Comparison of ENCODE assay signal across 13 cellular contexts in genomic region chr6:10964684-10965083, GRCh38.
DNase-seq lines count a peak whose midpoint lies in the region; ATAC-seq, FAIRE-seq and TF ChIP-seq lines count a peak whose summit lies in the region.
"Had no signal": no experiment of that assay in that cellular context is flagged by ENCODE, and none has a peak within 500 bp of the region (broad histone marks: within the 10 kb centered on the region; RNA-seq: fewer than 3 reads in every experiment).

No MANE protein-coding gene starts in this region.

- in situ Hi-C loops in HepG2 (cut with HindIII; ENCODE audit: extremely low pct_ligation_motif_present, low pct_unique_long_range_greater_than_20kb): no loop called here

- no peak for TF ChIP-seq EP300 in HepG2 (IDR thresholded peaks at IDR 0.05; ENCODE audit: low read depth in 2 of 2, low read length in 2 of 2)
- no peak for TF ChIP-seq EP300 in HepG2 (CRISPR knock-in tag; IDR thresholded peaks at IDR 0.05; ENCODE audit: borderline replicate concordance)

- H3K36me3 ChIP-seq in HepG2 (replicated peaks in 1 of 2; ENCODE audit: control insufficient read depth in 1 of 2, insufficient read depth in 2 of 2, low read length in 2 of 2): no peaks in the 10 kb centered on the region

- H3K9me3 Mint-ChIP-seq in stimulated activated memory B cell treated with anti-CD40 and anti-IgM and Interleukin-4, amounts not matched to agents 10 μg/mL and 1 μg/mL and 100 μg/mL, for 72 hours: peaks cover 8% of the 10 kb centered on the region

- FAIRE-seq in HepG2 (lab: Jason Lieb, UNC): no peak

- BruUV-seq in HepG2 (replicated peaks; lab: Mats Ljungman, UMichigan): no TSS peak

- no peak for TF ChIP-seq POLR2A in HepG2 (IDR thresholded peaks at IDR 0.05; ENCODE audit: insufficient read depth in 1 of 2, low read depth in 2 of 2, low read length in 2 of 2)

- H4K20me1 ChIP-seq in HepG2 (ENCODE audit: insufficient read depth, low read length): no peaks in the 10 kb centered on the region

- CTCF ChIA-PET in HepG2 (lab: Yijun Ruan, JAX; ENCODE audit: low intra/inter-chr PET ratio, low total read pairs): no interaction called here

- no peaks in the 10 kb centered on the region for H3K79me2 ChIP-seq in HepG2 (ENCODE audit: insufficient read depth, low read length)

- no peak for TF ChIP-seq RAD21 in HepG2 (CRISPR knock-in tag; IDR thresholded peaks at IDR 0.05)

- H3K27me3 Mint-ChIP-seq in stimulated activated memory B cell treated with anti-CD40 and anti-IgM and Interleukin-4, amounts not matched to agents 10 μg/mL and 1 μg/mL and 100 μg/mL, for 72 hours: peaks cover 18% of the 10 kb centered on the region

- H3K4me3 Mint-ChIP-seq in stimulated activated memory B cell treated with anti-CD40 and anti-IgM and Interleukin-4, amounts not matched to agents 10 μg/mL and 1 μg/mL and 100 μg/mL, for 72 hours: no peak overlapping the region
- H3K4me3 Mint-ChIP-seq: activated naive CD8-positive, alpha-beta T cell treated with anti-CD3 and anti-CD28 coated beads, Interleukin-2, amount 10 ng/mL, durations not matched to agents 7 days and 5 days; natural killer cell treated with Interleukin-12 subunit alpha and Interleukin-12 subunit beta and Interleukin-15 and Interleukin-18, amount 100 ng/mL, for 72 hours had no signal

- no peak for DNase-seq in activated effector memory CD4-positive, alpha-beta T cell treated with Interleukin-2 at 50 U/mL for 16 hours
- DNase-seq in activated gamma-delta T cell (lab: John Stamatoyannopoulos, UW) (no peak), HepG2 (ENCODE audit: low spot score) (no peak)
- DNase-seq: activated naive CD8-positive, alpha-beta T cell treated with anti-CD3 and anti-CD28 coated beads, Interleukin-2, amount 10 ng/mL, durations not matched to agents 7 days and 5 days; NCI-H1417 treated with DMSO at 0.1 percent for 48 hours; trophoblast cell had no signal

- POLR2A ChIA-PET in HepG2 (lab: Yijun Ruan, JAX): no interaction called here

- H3K4me1 Mint-ChIP-seq in stimulated activated memory B cell treated with anti-CD40 and anti-IgM and Interleukin-4, amounts not matched to agents 10 μg/mL and 1 μg/mL and 100 μg/mL, for 72 hours: no peaks in the 10 kb centered on the region

- peaks cover 9% of the 10 kb centered on the region; the same call in 1 of the 2 replicates for H3K9me3 ChIP-seq in HepG2 (ENCODE audit: low read length)

- no peak overlapping the region for H3K9ac ChIP-seq in HepG2 (ENCODE audit: insufficient read depth, low read depth, low read length)

- H3K4me2 ChIP-seq in HepG2 (ENCODE audit: low read depth, low read length): no peak overlapping the region

- H3K4me1 ChIP-seq in HepG2 (ENCODE audit: insufficient read depth, low read length): peaks cover 22% of the 10 kb centered on the region

- 2% methylated on average over 1 of the region's 1 CpG for WGBS in HepG2 (ENCODE audit: low lambda C conversion rate)

- ATAC-seq in GM19035 (IDR thresholded peaks at IDR 0.05; ENCODE audit: unreplicated experiment) (peak; percentile 93), GM21529 (IDR thresholded peaks at IDR 0.05; ENCODE audit: unreplicated experiment) (peak; percentile 85), HG03066 (IDR thresholded peaks at IDR 0.05; ENCODE audit: low read depth, unreplicated experiment) (peak; percentile 98), HepG2 (no peak)
- ATAC-seq in stimulated activated memory B cell treated with anti-CD40 and anti-IgM and Interleukin-4, amounts not matched to agents 10 μg/mL and 1 μg/mL and 100 μg/mL, for 72 hours: peak; percentile 54
- ATAC-seq: HCT116; natural killer cell treated with Interleukin-12 subunit alpha and Interleukin-12 subunit beta and Interleukin-15 and Interleukin-18, amount 100 ng/mL, for 72 hours had no signal

- no peak overlapping the region for H3K4me3 ChIP-seq in HepG2 (replicated peaks in 1 of 3; ENCODE audit: insufficient read depth in 1 of 3, low read depth in 2 of 3, low read length in 3 of 3)

- TF ChIP-seq CTCF in HepG2 (CRISPR knock-in tag; IDR thresholded peaks at IDR 0.05): no peak

- H2AFZ ChIP-seq in HepG2 (ENCODE audit: low read length): no peak overlapping the region

- intact Hi-C loops in HepG2 (cut with micrococcal nuclease; ENCODE audit: unreplicated experiment): no loop called here

- no peaks in the 10 kb centered on the region for H3K36me3 Mint-ChIP-seq in stimulated activated memory B cell treated with anti-CD40 and anti-IgM and Interleukin-4, amounts not matched to agents 10 μg/mL and 1 μg/mL and 100 μg/mL, for 72 hours
- H3K36me3 Mint-ChIP-seq: activated naive CD8-positive, alpha-beta T cell treated with anti-CD3 and anti-CD28 coated beads, Interleukin-2, amount 10 ng/mL, durations not matched to agents 7 days and 5 days had no signal

- no peaks in the 10 kb centered on the region for H3K27me3 ChIP-seq in HepG2 (ENCODE audit: control insufficient read depth in 1 of 2, insufficient read depth in 2 of 2, low read length in 2 of 2)

- no peak overlapping the region for H3K27ac Mint-ChIP-seq in stimulated activated memory B cell treated with anti-CD40 and anti-IgM and Interleukin-4, amounts not matched to agents 10 μg/mL and 1 μg/mL and 100 μg/mL, for 72 hours
- H3K27ac Mint-ChIP-seq: activated naive CD8-positive, alpha-beta T cell treated with anti-CD3 and anti-CD28 coated beads, Interleukin-2, amount 10 ng/mL, durations not matched to agents 7 days and 5 days; natural killer cell treated with Interleukin-12 subunit alpha and Interleukin-12 subunit beta and Interleukin-15 and Interleukin-18, amount 100 ng/mL, for 72 hours had no signal

- H3K27ac ChIP-seq in HepG2 (ENCODE audit: extremely low read length, insufficient read depth, low read length): no peak overlapping the region
- H3K27ac ChIP-seq: VCaP had no signal

TF ChIP-seq in HepG2, 621 proteins besides CTCF, POLR2A, EP300 and RAD21:
- TF ChIP-seq RFX3 (CRISPR knock-in tag; IDR thresholded peaks at IDR 0.05): no peak
